Comparison of ENCODE assay signal across 28 cellular contexts in genomic region chr18:50060822-50061221, GRCh38.
"Had no signal": no experiment of that assay in that cellular context is flagged by ENCODE, and none has a peak within 500 bp of the region (broad histone marks: within the 10 kb centered on the region; RNA-seq: fewer than 3 reads in every experiment).

No MANE protein-coding gene starts in this region.

- H3K9me3 ChIP-seq: heart right ventricle, left ventricle myocardium inferior, neutrophil, right atrium auricular region, stomach, testis, thyroid gland, transverse colon, upper lobe of left lung, vagina had no signal

- H3K27ac ChIP-seq: heart right ventricle, hepatocyte, left ventricle myocardium inferior, neural progenitor cell, neutrophil, parathyroid adenoma, right atrium auricular region, skin epidermis, stomach, testis, transverse colon, upper lobe of left lung, vagina had no signal

- H3K4me2 ChIP-seq: hepatocyte, neural progenitor cell had no signal

- H3K9me3 Mint-ChIP-seq: naive thymus-derived CD8-positive, alpha-beta T cell; nephron progenitor cell; neural progenitor cell; stimulated activated naive B cell treated with anti-CD40 and anti-IgM and Interleukin-4, amounts not matched to agents 10 μg/mL and 1 μg/mL and 100 μg/mL, for 72 hours had no signal

- ATAC-seq: heart right ventricle; left cardiac atrium; naive thymus-derived CD8-positive, alpha-beta T cell; sciatic nerve; stimulated activated naive B cell treated with anti-CD40 and anti-IgM and Interleukin-4, amounts not matched to agents 10 μg/mL and 1 μg/mL and 100 μg/mL, for 72 hours; stimulated activated naive CD8-positive, alpha-beta T cell treated with anti-CD3 and anti-CD28 coated beads, Interleukin-15, Interleukin-2, amounts not matched to agents 100 U/mL and 50 U/mL, for 24 hours had no signal

- H3K4me3 Mint-ChIP-seq: naive thymus-derived CD8-positive, alpha-beta T cell; nephron progenitor cell; neural progenitor cell; stimulated activated naive B cell treated with anti-CD40 and anti-IgM and Interleukin-4, amounts not matched to agents 10 μg/mL and 1 μg/mL and 100 μg/mL, for 72 hours had no signal

- H3K27me3 ChIP-seq: hepatocyte, neural progenitor cell, right atrium auricular region, stomach, testis, thyroid gland, transverse colon, upper lobe of left lung, vagina had no signal

- H3K36me3 ChIP-seq: heart right ventricle, left ventricle myocardium inferior, neural progenitor cell, neutrophil, right atrium auricular region, stomach, thyroid gland, transverse colon, upper lobe of left lung, vagina had no signal

- H3K4me1 ChIP-seq: neural progenitor cell, parathyroid adenoma, testis, upper lobe of left lung, vagina had no signal

- H3K4me3 ChIP-seq: heart right ventricle, hepatocyte, left ventricle myocardium inferior, neural progenitor cell, right atrium auricular region, skin epidermis, stomach, testis, thyroid gland, transverse colon, upper lobe of left lung, vagina had no signal

- H3K36me3 Mint-ChIP-seq: naive thymus-derived CD8-positive, alpha-beta T cell; neural progenitor cell; stimulated activated naive B cell treated with anti-CD40 and anti-IgM and Interleukin-4, amounts not matched to agents 10 μg/mL and 1 μg/mL and 100 μg/mL, for 72 hours had no signal

- DNase-seq: heart right ventricle; kidney glomerular epithelial cell; left cardiac atrium; left ventricle myocardium inferior; mesenchymal stem cell; naive thymus-derived CD8-positive, alpha-beta T cell; nephron progenitor cell; occipital lobe; stimulated activated CD4-positive, alpha-beta T cell treated with anti-CD3 and anti-CD28 coated beads, Interleukin-12 subunit alpha, Interleukin-12 subunit beta, amount 100 ng/mL, for 4 hours; stimulated activated CD4-positive, alpha-beta T cell treated with anti-CD3 and anti-CD28 coated beads, Interleukin-15, amount 100 ng/mL, for 24 hours; stimulated activated CD4-positive, alpha-beta T cell treated with anti-CD3 and anti-CD28 coated beads, Interleukin-2, amount 100 ng/mL, for 24 hours; stimulated activated CD4-positive, alpha-beta T cell treated with anti-CD3 and anti-CD28 coated beads, Interleukin-4, amount 100 ng/mL, for 1 hour; stimulated activated naive B cell treated with anti-CD40 and anti-IgM and Interleukin-4, amounts not matched to agents 10 μg/mL and 1 μg/mL and 100 μg/mL, for 72 hours; stimulated activated naive CD8-positive, alpha-beta T cell treated with anti-CD3 and anti-CD28 coated beads, Interleukin-15, Interleukin-2, amounts not matched to agents 100 U/mL and 50 U/mL, for 24 hours; stomach; testis; thyroid gland; transverse colon; upper lobe of left lung had no signal

- H3K27ac Mint-ChIP-seq: naive thymus-derived CD8-positive, alpha-beta T cell; nephron progenitor cell; neural progenitor cell; stimulated activated naive B cell treated with anti-CD40 and anti-IgM and Interleukin-4, amounts not matched to agents 10 μg/mL and 1 μg/mL and 100 μg/mL, for 72 hours had no signal

- FAIRE-seq: keratinocyte had no signal

- H2AFZ ChIP-seq: hepatocyte, neural progenitor cell, parathyroid adenoma had no signal

- H3K9ac ChIP-seq: neural progenitor cell, parathyroid adenoma had no signal

- H3K4me1 Mint-ChIP-seq: naive thymus-derived CD8-positive, alpha-beta T cell; nephron progenitor cell; stimulated activated naive B cell treated with anti-CD40 and anti-IgM and Interleukin-4, amounts not matched to agents 10 μg/mL and 1 μg/mL and 100 μg/mL, for 72 hours had no signal
